Comparison of ENCODE assay signal across 8 cellular contexts in genomic region chr18:8706545-8706980, GRCh38. TPM values are rescaled to one million over a fixed set of nuclear protein-coding genes. Genes with fewer than 3 reads are reported as not detected.
DNase-seq lines count a peak whose midpoint lies in the region; ATAC-seq, FAIRE-seq and TF ChIP-seq lines count a peak whose summit lies in the region.

No MANE protein-coding gene starts in this region.

- no TSS peak for BruUV-seq in GM12878 (replicated peaks; lab: Mats Ljungman, UMichigan)

- H3K79me1 ChIP-seq in mesendoderm (ENCODE audit: low read length): peaks cover 4% of the 10 kb centered on the region

- H3K23ac ChIP-seq in mesendoderm (ENCODE audit: low read length): no peak overlapping the region

- no peaks in the 10 kb centered on the region; the same call in none of the 2 replicates for H3F3A ChIP-seq in Loucy (ENCODE audit: low read depth)

- no peak overlapping the region for H3K9ac ChIP-seq in Loucy (ENCODE audit: low read depth, low read length, poor library complexity, severe bottlenecking)
- no peak overlapping the region for H3K9ac ChIP-seq in GM12878 (ENCODE audit: control insufficient read depth, insufficient read depth, low read length)
- peak overlapping the region; percentile 81 for H3K9ac ChIP-seq in mesendoderm (ENCODE audit: low read length)

- H3K9me2 ChIP-seq in Loucy (replicated peaks; ENCODE audit: low read depth, low read length): no peaks in the 10 kb centered on the region

- H3K9me3 Mint-ChIP-seq in CD8-positive, alpha-beta T cell: no peaks in the 10 kb centered on the region

- under 1% methylated on average over 37 of the region's 38 CpGs for WGBS in GM12878 (ENCODE audit: insufficient coverage, insufficient replicate concordance, low lambda C conversion rate, missing lambda C conversion rate)
- no CpG with 5 or more reads among the region's 38 CpGs for WGBS in mesendoderm (ENCODE audit: extremely low coverage, insufficient coverage, low lambda C conversion rate)

- peaks cover 27% of the 10 kb centered on the region; the same call in 1 of the 2 replicates for H3K79me2 ChIP-seq in Loucy (ENCODE audit: insufficient read depth, low read length)
- H3K79me2 ChIP-seq in GM12878 (ENCODE audit: control insufficient read depth, insufficient read depth, low read length): no peaks in the 10 kb centered on the region
- peaks cover 33% of the 10 kb centered on the region for H3K79me2 ChIP-seq in mesendoderm (ENCODE audit: control insufficient read depth, insufficient read depth, low read length)

- TF ChIP-seq RAD21 in GM12878 (IDR thresholded peaks at IDR 0.05; ENCODE audit: insufficient read depth, low read depth, low read length): no peak

- ATAC-seq in CD8-positive, alpha-beta T cell: no peak
- ATAC-seq in GM12878: no peak
- no peak for ATAC-seq in HG03469 (IDR thresholded peaks at IDR 0.05; ENCODE audit: unreplicated experiment)

- peaks cover 15% of the 10 kb centered on the region for H3K4me1 ChIP-seq in CD8-positive, alpha-beta T cell (ENCODE audit: insufficient read depth, low read length)
- H3K4me1 ChIP-seq in Loucy (ENCODE audit: insufficient read depth, low read length, poor library complexity, severe bottlenecking): peaks cover 28% of the 10 kb centered on the region
- peaks cover 7% of the 10 kb centered on the region for H3K4me1 ChIP-seq in GM12878 (ENCODE audit: control insufficient read depth, insufficient read depth, low read length)
- H3K4me1 ChIP-seq in mesendoderm (ENCODE audit: control insufficient read depth, low read depth, low read length): peaks cover 3% of the 10 kb centered on the region

- intact Hi-C loops in CD8-positive, alpha-beta T cell (cut with DNase I, micrococcal nuclease): loop anchor here (5.0 to 10.0 kb wide), 5 partner anchors 98 to 1208 kb away; partner anchors contain the start of genes VAPA (in 2 of the 2), PPP4R1 (in 1 of the 2) and RALBP1 (in 1 of the 2)
- intact Hi-C loops in GM12878 (cut with micrococcal nuclease; ENCODE audit: unreplicated experiment): no loop called here

- no peak overlapping the region for H4K8ac ChIP-seq in mesendoderm (ENCODE audit: low read depth, low read length)

- no peaks in the 10 kb centered on the region for H3K36me3 ChIP-seq in CD8-positive, alpha-beta T cell (ENCODE audit: insufficient read depth, low read length)
- H3K36me3 ChIP-seq in Loucy (ENCODE audit: insufficient read depth, low read length) (no peaks in the 10 kb centered on the region), GM12878 (ENCODE audit: control insufficient read depth in 2 of 2, insufficient read depth in 2 of 2, low read length in 1 of 2) (no peaks in the 10 kb centered on the region), mesendoderm (ENCODE audit: control insufficient read depth, insufficient read depth, low read length) (no peaks in the 10 kb centered on the region)

- peaks cover 17% of the 10 kb centered on the region for H3K4me1 Mint-ChIP-seq in CD8-positive, alpha-beta T cell (ENCODE audit: low read depth)

- peaks cover 22% of the 10 kb centered on the region for H3K27me3 ChIP-seq in CD8-positive, alpha-beta T cell (ENCODE audit: insufficient read depth, low read length)
- H3K27me3 ChIP-seq in Loucy (ENCODE audit: insufficient read depth, low read length, poor library complexity, severe bottlenecking): no peaks in the 10 kb centered on the region
- peaks cover 19 to 37% of the 10 kb centered on the region in 2 experiments for H3K27me3 ChIP-seq in GM12878 (replicated peaks in 1 of 2; ENCODE audit: control insufficient read depth in 2 of 2, insufficient read depth in 2 of 2, low read length in 1 of 2)
- H3K27me3 ChIP-seq in mesendoderm (ENCODE audit: insufficient read depth, low read length, poor library complexity): no peaks in the 10 kb centered on the region

- H3K9me3 ChIP-seq in CD8-positive, alpha-beta T cell (ENCODE audit: low read length): no peaks in the 10 kb centered on the region
- H3K9me3 ChIP-seq in Loucy (ENCODE audit: insufficient read depth, low read depth, low read length) (no peaks in the 10 kb centered on the region), GM12878 (replicated peaks; ENCODE audit: control insufficient read depth, insufficient read depth, low read length) (no peaks in the 10 kb centered on the region)

- no peak overlapping the region for H2AFZ ChIP-seq in Loucy (ENCODE audit: low read length)
- H2AFZ ChIP-seq in GM12878 (ENCODE audit: control insufficient read depth, low read depth, low read length): peak overlapping the region; percentile 12; the same call in 1 of the 2 replicates

- FAIRE-seq in GM12878 (lab: Jason Lieb, UNC) (no peak), urothelium cell line (lab: Jason Lieb, UNC) (no peak)

- no peak for TF ChIP-seq CTCF in CD8-positive, alpha-beta T cell (IDR thresholded peaks at IDR 0.05)
- no peak for TF ChIP-seq CTCF in Loucy (conservative IDR thresholded peaks at IDR 0.05; ENCODE audit: low read length)
- no peak for TF ChIP-seq CTCF in GM12878 (IDR thresholded peaks at IDR 0.05 in 2 of 3, conservative IDR thresholded peaks at IDR 0.05 in 1 of 3; ENCODE audit: control insufficient read depth in 2 of 3, extremely low read depth in 1 of 3, insufficient read depth in 1 of 3, low read depth in 3 of 3, low read length in 3 of 3)

- no peak overlapping the region for H2BK5ac ChIP-seq in mesendoderm (ENCODE audit: low read length)

- no peak overlapping the region for H3K27ac ChIP-seq in CD8-positive, alpha-beta T cell (ENCODE audit: low read depth, low read length)
- no peak overlapping the region for H3K27ac ChIP-seq in GM12878 (ENCODE audit: control insufficient read depth, insufficient read depth)
- H3K27ac ChIP-seq in mesendoderm (ENCODE audit: low read depth, low read length): no peak overlapping the region

- H2BK120ac ChIP-seq in mesendoderm (ENCODE audit: low read depth, low read length): peak overlapping the region; percentile 33

- peak overlapping the region; percentile 52 for H3K27ac Mint-ChIP-seq in CD8-positive, alpha-beta T cell

- CTCF ChIA-PET in CD8-positive, alpha-beta T cell (lab: Charles Lee): interaction anchor here (0.7 to 4.2 kb wide), 4 partner anchors 10 to 281 kb away, joined by 3 to 21 read pairs (median 6); no protein-coding TSS in a partner anchor
- CTCF ChIA-PET in GM12878 (lab: Yijun Ruan, JAX): interaction anchor here (2.6 kb wide), 1 partner anchor 10 kb away, joined by 12 read pairs; no protein-coding TSS in a partner anchor

- in situ Hi-C loops in GM12878 (cut with MboI): loop anchor here (10.0 kb wide), 1 partner anchor 438 kb away; no protein-coding TSS in a partner anchor

- H3K4me3 ChIP-seq in CD8-positive, alpha-beta T cell (ENCODE audit: low read depth, low read length): no peak overlapping the region
- H3K4me3 ChIP-seq in Loucy (ENCODE audit: low read length, poor library complexity, severe bottlenecking) (peak overlapping the region; percentile 45), GM12878 (peak overlapping the region; percentile 11; the same call in 1 of the 2 replicates), mesendoderm (ENCODE audit: low read length) (peak overlapping the region; percentile 62)

- peak overlapping the region; percentile 90 for H3K4me3 Mint-ChIP-seq in CD8-positive, alpha-beta T cell

- SMC1A ChIA-PET in GM12878 (lab: Charles Lee; ENCODE audit: uncharacterized antibody, unreplicated experiment): no interaction called here

- POLR2A ChIA-PET in CD8-positive, alpha-beta T cell (lab: Charles Lee): no interaction called here
- POLR2A ChIA-PET in GM12878 (lab: Charles Lee): no interaction called here

- peak overlapping the region; percentile 86 for H3K18ac ChIP-seq in mesendoderm (ENCODE audit: low read length)

- H4K20me1 ChIP-seq in Loucy (ENCODE audit: insufficient read depth, low read length, poor library complexity, severe bottlenecking) (peaks cover 16% of the 10 kb centered on the region), GM12878 (ENCODE audit: control insufficient read depth, insufficient read depth) (no peaks in the 10 kb centered on the region)

- no peak overlapping the region for H2AK5ac ChIP-seq in mesendoderm (ENCODE audit: low read length)

- H3K4me2 ChIP-seq in Loucy (ENCODE audit: low read depth, low read length, poor library complexity, severe bottlenecking) (peak overlapping the region; percentile 27), GM12878 (ENCODE audit: control insufficient read depth, insufficient read depth) (peak overlapping the region; percentile 71; the same call in 1 of the 2 replicates), mesendoderm (ENCODE audit: low read length) (peak overlapping the region; percentile 51)

- H2BK15ac ChIP-seq in mesendoderm (replicated peaks; ENCODE audit: low read depth): no peak overlapping the region

- TF ChIP-seq EP300 in GM12878 (IDR thresholded peaks at IDR 0.05; ENCODE audit: borderline replicate concordance in 1 of 2, control insufficient read depth in 1 of 2, low read depth in 2 of 2, low read length in 2 of 2): no peak

- peaks cover 51% of the 10 kb centered on the region for H3K27me3 Mint-ChIP-seq in CD8-positive, alpha-beta T cell (ENCODE audit: low read depth)

- peak in 3 of 7 experiments; percentile 5 to 57 (median 15) for DNase-seq in CD8-positive, alpha-beta T cell
- no peak for DNase-seq in GM12878 (ENCODE audit: low read depth, low spot score)
- DNase-seq in mesendoderm: no peak
- peak; percentile 45 for DNase-seq in urothelium cell line (ENCODE audit: low spot score)
- DNase-seq in middle frontal gyrus (ENCODE audit: extremely low spot score, low spot score): no peak
- DNase-seq in superior temporal gyrus (ENCODE audit: extremely low spot score): no peak

- H3K56ac ChIP-seq in mesendoderm (ENCODE audit: low read length): peak overlapping the region; percentile 89

- H4K5ac ChIP-seq in mesendoderm (ENCODE audit: low read length): no peak overlapping the region

- H3K36me3 Mint-ChIP-seq in CD8-positive, alpha-beta T cell: peaks cover 4% of the 10 kb centered on the region

- TF ChIP-seq POLR2A in GM12878 (IDR thresholded peaks at IDR 0.05; ENCODE audit: low read depth, low read length): no peak

- RAD21 ChIA-PET in GM12878 (lab: Charles Lee; ENCODE audit: unreplicated experiment): no interaction called here

- no peak overlapping the region for H3K4ac ChIP-seq in mesendoderm (ENCODE audit: low read depth, low read length)

RNA-seq across cellular contexts. Expression of gene MTCL1, which starts 1.2 kb away (rescaled TPM):
- total RNA-seq in CD8-positive, alpha-beta T cell: under 1 TPM; 0.19 to 0.75 TPM
- total RNA-seq in GM12878 (2013; cell fraction: nucleolus; rRNA removed): 0.23 TPM in 1 of 2 replicates, not detected in the other
- total RNA-seq in GM12878 (2014; rRNA removed) (0.05 and 0.23 TPM in 2 replicates), GM12878 (2014; rRNA removed; fragmentation: Illumina TruSeq; extraction: Trizol) (0.04 and 0.23 TPM in 2 replicates), GM12878 (2021) (0.29 and 0.36 TPM in 2 replicates)
- polyA plus RNA-seq in GM12878 (2011; ENCODE audit: low read depth): not detected
- polyA plus RNA-seq in GM12878 (2011; rRNA removed) (0.14 TPM in 1 of 2 replicates, not detected in the other), GM12878 (2014; fragmentation: Illumina TruSeq; extraction: Trizol) (0.03 TPM in 1 of 2 replicates, not detected in the other), GM12878 (2014; fragmentation: Nextera tagmentation; extraction: Ambion mirVana) (not detected), GM12878 (2014; rRNA removed) (0.13 TPM in 1 of 2 replicates, not detected in the other), GM12878 (2016; fragmentation: Nextera tagmentation; extraction: Ambion mirVana) (not detected)
- 0.02 TPM in 1 of 2 replicates, not detected in the other for polyA plus RNA-seq in GM12878 (2011; cell fraction: cytosol; rRNA removed)
- 0.06 and 0.13 TPM in 2 replicates for polyA plus RNA-seq in GM12878 (2011; cell fraction: nucleus; rRNA removed)
- 0.08 and 0.26 TPM in 2 replicates for polyA plus RNA-seq in GM12878 (2012)
- polyA minus RNA-seq in GM12878 (2011; rRNA and poly(A)+ RNA removed): not detected in 2 replicates
- polyA minus RNA-seq in GM12878 (2011; cell fraction: cytosol; rRNA and poly(A)+ RNA removed): 0.62 and 0.67 TPM in 2 replicates
- polyA minus RNA-seq in GM12878 (2011; cell fraction: nucleus; rRNA and poly(A)+ RNA removed): 0.10 and 0.12 TPM in 2 replicates
- 34.1 TPM for polyA plus RNA-seq in mesendoderm (2013, experiment 1 of 2)
- polyA plus RNA-seq in mesendoderm (2013, experiment 2 of 2): 35.6 TPM
